1 cellular context compared by ENCODE assay signal in the genomic region with DNA sequence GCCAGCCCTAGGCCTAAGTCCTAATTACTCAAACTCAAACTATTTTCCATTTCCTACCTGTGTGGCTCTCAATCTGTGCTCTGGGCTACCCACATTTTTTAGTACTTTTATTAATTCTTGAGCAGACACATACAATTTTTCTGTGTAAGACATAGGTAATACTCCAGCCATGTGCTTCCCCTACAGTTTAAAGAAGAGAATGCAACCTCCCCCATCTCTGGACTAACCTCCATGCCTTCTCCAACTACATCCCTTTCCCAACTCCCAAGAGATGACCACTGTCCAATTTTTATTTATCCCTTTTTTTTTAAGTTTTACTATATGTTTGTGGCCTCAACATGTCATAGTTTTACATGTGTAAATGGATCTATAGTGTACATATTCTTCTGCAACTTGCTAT.
TF ChIP-seq lines count a peak whose summit lies in the region.

No MANE protein-coding gene starts in this region.

TF ChIP-seq in endothelial cell of umbilical vein, 7 proteins besides CTCF, POLR2A, EP300 and RAD21:
- TF ChIP-seq EZH2 (IDR thresholded peaks at IDR 0.05; ENCODE audit: borderline replicate concordance, low read depth, low read length, severe bottlenecking), result no peak
- TF ChIP-seq POLR2AphosphoS5 (IDR thresholded peaks at IDR 0.05; ENCODE audit: insufficient read depth, low read depth, low read length), result no peak
- TF ChIP-seq, protein P1, sequence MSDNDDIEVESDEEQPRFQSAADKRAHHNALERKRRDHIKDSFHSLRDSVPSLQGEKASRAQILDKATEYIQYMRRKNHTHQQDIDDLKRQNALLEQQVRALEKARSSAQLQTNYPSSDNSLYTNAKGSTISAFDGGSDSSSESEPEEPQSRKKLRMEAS (IDR thresholded peaks at IDR 0.05; ENCODE audit: insufficient read depth, insufficient read length), result no peak
- TF ChIP-seq MYC (IDR thresholded peaks at IDR 0.05; ENCODE audit: low read depth, low read length), result no peak
- TF ChIP-seq GATA2 (IDR thresholded peaks at IDR 0.05; ENCODE audit: insufficient read depth, insufficient read length, low read depth, low read length), result no peak
- TF ChIP-seq JUN (IDR thresholded peaks at IDR 0.05; ENCODE audit: borderline replicate concordance, insufficient read depth, insufficient read length, low read depth), result no peak
- TF ChIP-seq FOS (IDR thresholded peaks at IDR 0.05; ENCODE audit: borderline replicate concordance, insufficient read depth, low read length), result no peak
